Comparison of ENCODE assay signal across 31 cellular contexts in genomic region chr7:134469622-134470021, GRCh38. TPM values are rescaled to one million over a fixed set of nuclear protein-coding genes. Genes with fewer than 3 reads are reported as not detected.
"Had no signal": no experiment of that assay in that cellular context is flagged by ENCODE, and none has a peak within 500 bp of the region (broad histone marks: within the 10 kb centered on the region; RNA-seq: fewer than 3 reads in every experiment).

No MANE protein-coding gene starts in this region.

- H3K9me3 ChIP-seq: suprapubic skin, upper lobe of right lung had no signal

- H3K4me1 ChIP-seq: suprapubic skin, tibial artery, upper lobe of right lung had no signal

- ATAC-seq: left lung; mucosa of descending colon; natural killer cell treated with Interleukin-12 subunit alpha and Interleukin-12 subunit beta and Interleukin-15 and Interleukin-18, amount 100 ng/mL, for 72 hours; stimulated activated naive B cell treated with anti-CD40 and anti-IgM and Interleukin-4, amounts not matched to agents 10 μg/mL and 1 μg/mL and 100 μg/mL, for 72 hours; upper lobe of right lung had no signal

- H3K36me3 ChIP-seq: esophagus squamous epithelium, left lung, suprapubic skin, tibial artery, upper lobe of right lung had no signal

- H3K4me3 ChIP-seq: esophagus squamous epithelium, left lung, mucosa of descending colon, smooth muscle cell, suprapubic skin, tibial artery, upper lobe of right lung had no signal

- H3K27me3 ChIP-seq: esophagus squamous epithelium, left lung, suprapubic skin, tibial artery, upper lobe of right lung had no signal

- FAIRE-seq: bronchial epithelial cell, colon had no signal

- DNase-seq: activated CD4-positive, alpha-beta memory T cell treated with anti-CD3 and anti-CD28 coated beads for 36 hours; activated CD4-positive, alpha-beta T cell treated with anti-CD3 and anti-CD28 coated beads, Interleukin-2, amount 10 ng/mL, durations not matched to agents 24 days and 14 days; activated CD4-positive, CD25-positive, alpha-beta regulatory T cell treated with anti-CD3 and anti-CD28 coated beads, Interleukin-2, amount 50 U/mL, for 72 hours; activated CD8-positive, alpha-beta memory T cell treated with anti-CD3 and anti-CD28 coated beads, Interleukin-2, amount 50 U/mL, for 4 hours; activated effector memory CD4-positive, alpha-beta T cell treated with anti-CD3 and anti-CD28 coated beads, Interleukin-2, amount 50 U/mL, for 16 hours; activated naive CD4-positive, alpha-beta T cell treated with anti-CD3 and anti-CD28 coated beads, Interleukin-2, amount 50 U/mL, for 16 hours; activated T-cell treated with anti-CD3 and anti-CD28 coated beads, Interleukin-2, amount 50 U/mL, for 1 hour; amygdala; dermis blood vessel endothelial cell; effector CD4-positive, alpha-beta T cell; esophagus squamous epithelium; foreskin melanocyte; kidney glomerular epithelial cell; left lung; mucosa of descending colon; retina; stimulated activated CD4-positive, alpha-beta T cell treated with anti-CD3 and anti-CD28 coated beads, Interleukin-1b, Interleukin-23, amount 100 ng/mL, for 48 hours; stimulated activated naive B cell treated with anti-CD40 and anti-IgM and Interleukin-4, amounts not matched to agents 10 μg/mL and 1 μg/mL and 100 μg/mL, for 72 hours; T1000; tibial artery; upper lobe of right lung had no signal

- H3K27ac ChIP-seq: epithelial cell of prostate, esophagus squamous epithelium, left lung, suprapubic skin, tibial artery, upper lobe of right lung had no signal

- H3K4me2 ChIP-seq: smooth muscle cell had no signal

RNA-seq across cellular contexts. Expression of gene AKR1B10, which starts 57.7 kb away (rescaled TPM):
- total RNA-seq: activated CD4-positive, alpha-beta memory T cell treated with anti-CD3 and anti-CD28 coated beads for 36 hours; activated CD4-positive, alpha-beta T cell treated with anti-CD3 and anti-CD28 coated beads, Interleukin-2, amount 10 ng/mL, durations not matched to agents 24 days and 14 days; activated CD8-positive, alpha-beta memory T cell treated with anti-CD3 and anti-CD28 coated beads for 36 hours; activated T-helper 1 cell treated with anti-CD3 and anti-CD28 coated beads, Interleukin-12 subunit alpha, Interleukin-12 subunit beta, Interleukin-2, Interleukin-4 antibody, amounts not matched to agents 30 ng/mL and 10 ng/mL and 1 ng/mL, durations not matched to agents 14 hours and 24 hours and 36 hours; dermis blood vessel endothelial cell; glomerular endothelial cell; left lung; lung microvascular endothelial cell; natural killer cell treated with Interleukin-12 subunit alpha and Interleukin-12 subunit beta and Interleukin-15 and Interleukin-18, amount 100 ng/mL, for 72 hours; upper lobe of right lung had no signal
- polyA plus RNA-seq: smooth muscle cell had no signal
